Comparison of ENCODE assay signal across 9 cellular contexts in genomic region chr1:153032677-153033308, GRCh38. TPM values are rescaled to one million over a fixed set of nuclear protein-coding genes. Genes with fewer than 3 reads are reported as not detected.
DNase-seq lines count a peak whose midpoint lies in the region; ATAC-seq and TF ChIP-seq lines count a peak whose summit lies in the region.
"Had no signal": no experiment of that assay in that cellular context is flagged by ENCODE, and none has a peak within 500 bp of the region (broad histone marks: within the 10 kb centered on the region; RNA-seq: fewer than 3 reads in every experiment).

No MANE protein-coding gene starts in this region.

- no peaks in the 10 kb centered on the region for H3K36me3 ChIP-seq in MG63
- no peaks in the 10 kb centered on the region for H3K36me3 ChIP-seq in neural progenitor cell

- no peak overlapping the region for H3K9ac ChIP-seq in neural progenitor cell

- ATAC-seq in HG02938 (IDR thresholded peaks at IDR 0.05; ENCODE audit: unreplicated experiment), result no peak
- ATAC-seq in HG02870 (IDR thresholded peaks at IDR 0.05; ENCODE audit: unreplicated experiment), result no peak

- H3K27ac Mint-ChIP-seq in neural progenitor cell, result no peak overlapping the region
- H3K27ac Mint-ChIP-seq: immature natural killer cell had no signal

- no peaks in the 10 kb centered on the region for H3K9me3 Mint-ChIP-seq in neural progenitor cell

- H3K4me1 ChIP-seq in neural progenitor cell, result no peaks in the 10 kb centered on the region

- H3K36me3 Mint-ChIP-seq in neural progenitor cell, result no peaks in the 10 kb centered on the region
- H3K36me3 Mint-ChIP-seq: immature natural killer cell had no signal

- H3K79me2 ChIP-seq in neural progenitor cell (ENCODE audit: low read depth), result no peaks in the 10 kb centered on the region

- H3K4me3 ChIP-seq in MG63 (no peak overlapping the region), choroid plexus epithelial cell (ENCODE audit: low read depth, low read length) (no peak overlapping the region), neural progenitor cell (no peak overlapping the region)

- H3K27ac ChIP-seq in neural progenitor cell, result no peak overlapping the region

- H3K27me3 ChIP-seq in MG63 (peaks cover 7% of the 10 kb centered on the region; the same call in 1 of the 2 replicates), neural progenitor cell (no peaks in the 10 kb centered on the region)

- H4K20me1 ChIP-seq in neural progenitor cell (ENCODE audit: low read depth), result no peaks in the 10 kb centered on the region

- H3K9me3 ChIP-seq in MG63 (no peaks in the 10 kb centered on the region), neural progenitor cell (ENCODE audit: low read depth) (peaks cover 3% of the 10 kb centered on the region)

- no peaks in the 10 kb centered on the region for H3F3A ChIP-seq in neural progenitor cell (ENCODE audit: low read depth)

- H3K4me1 Mint-ChIP-seq in neural progenitor cell, result no peaks in the 10 kb centered on the region
- H3K4me1 Mint-ChIP-seq: immature natural killer cell had no signal

- TF ChIP-seq CTCF in choroid plexus epithelial cell (conservative IDR thresholded peaks at IDR 0.05; ENCODE audit: low read depth, low read length) (no peak), neural progenitor cell (IDR thresholded peaks at IDR 0.05) (peak; percentile 12)

- H3K4me2 ChIP-seq in neural progenitor cell, result no peak overlapping the region

- H3K4me3 Mint-ChIP-seq in neural progenitor cell, result no peak overlapping the region
- H3K4me3 Mint-ChIP-seq: immature natural killer cell had no signal

- H2AFZ ChIP-seq in neural progenitor cell (replicated peaks), result no peak overlapping the region

- no peaks in the 10 kb centered on the region for H3K27me3 Mint-ChIP-seq in neural progenitor cell (ENCODE audit: insufficient read depth, low read depth)

- DNase-seq in GM03348 (ENCODE audit: low spot score) (peak; percentile 24), MG63 (peak; percentile 83), choroid plexus epithelial cell (ENCODE audit: low read depth) (peak; percentile 1), neural progenitor cell (ENCODE audit: low spot score) (peak; percentile 21), NCI-H510A treated with DMSO at 0.1 percent for 48 hours (lab: John Stamatoyannopoulos, UW) (no peak), D341Med (ENCODE audit: low spot score) (no peak)
- DNase-seq: immature natural killer cell had no signal

RNA-seq across cellular contexts. Expression of gene SPRR1B, which starts 1.8 kb away (rescaled TPM):
- total RNA-seq in MG63 (2014; rRNA removed; shearing (Covaris generic); ENCODE audit: low replicate concordance), result not detected in 2 replicates
- total RNA-seq in neural progenitor cell (ENCODE audit: low replicate concordance), result not detected in 2 replicates

RNA-seq across cellular contexts. Expression of gene SPRR2D, which starts 8.1 kb away (rescaled TPM):
- not detected in 2 replicates for total RNA-seq in MG63 (2014; rRNA removed; shearing (Covaris generic); ENCODE audit: low replicate concordance)
- total RNA-seq in neural progenitor cell (ENCODE audit: low replicate concordance), result not detected in 2 replicates

RNA-seq across cellular contexts. Expression of gene SPRR2A, which starts 24.5 kb away (rescaled TPM):
- total RNA-seq in MG63 (2014; rRNA removed; shearing (Covaris generic); ENCODE audit: low replicate concordance), result not detected in 2 replicates
- total RNA-seq in neural progenitor cell (ENCODE audit: low replicate concordance), result not detected in 2 replicates

RNA-seq across cellular contexts. Expression of gene SPRR3, which starts 31.2 kb away (rescaled TPM):
- not detected in 2 replicates for total RNA-seq in MG63 (2014; rRNA removed; shearing (Covaris generic); ENCODE audit: low replicate concordance)
- not detected in 2 replicates for total RNA-seq in neural progenitor cell (ENCODE audit: low replicate concordance)

RNA-seq across cellular contexts. Expression of gene SPRR2B, which starts 38.6 kb away (rescaled TPM):
- total RNA-seq in MG63 (2014; rRNA removed; shearing (Covaris generic); ENCODE audit: low replicate concordance), result not detected in 2 replicates
- total RNA-seq in neural progenitor cell (ENCODE audit: low replicate concordance), result not detected in 2 replicates

Comparison
In these comparisons a context has a peak if more than half of its experiments do, and no peak if none do; other contexts are left out.
1. DNase-seq: peak in GM03348 (single experiment), MG63 (single experiment), choroid plexus epithelial cell (single experiment) and neural progenitor cell (single experiment); none in NCI-H510A treated with DMSO at 0.1 percent for 48 hours (single experiment) and D341Med (single experiment).